ENCODE assay signal across 9 cellular contexts in genomic region chr10:97679594-97679993, GRCh38.
"Had no signal": no experiment of that assay in that cellular context is flagged by ENCODE, and none has a peak within 500 bp of the region (broad histone marks: within the 10 kb centered on the region; RNA-seq: fewer than 3 reads in every experiment).

No MANE protein-coding gene starts in this region.

- H3K9ac ChIP-seq: GM23248 had no signal

- DNase-seq: GM23248, GOT3, H7, HFFc6, KG1 had no signal

- ATAC-seq: HCT116 had no signal

- H3K9me3 ChIP-seq: HAP-1 had no signal

- H2AFZ ChIP-seq: GM23248 had no signal

- H3K27ac ChIP-seq: GM23248, HL-60 had no signal

- FAIRE-seq: HTR-8/SVneo had no signal

- H3K4me3 ChIP-seq: GM23248, HAP-1 had no signal
